1 cellular context compared by ENCODE assay signal in the genomic region with DNA sequence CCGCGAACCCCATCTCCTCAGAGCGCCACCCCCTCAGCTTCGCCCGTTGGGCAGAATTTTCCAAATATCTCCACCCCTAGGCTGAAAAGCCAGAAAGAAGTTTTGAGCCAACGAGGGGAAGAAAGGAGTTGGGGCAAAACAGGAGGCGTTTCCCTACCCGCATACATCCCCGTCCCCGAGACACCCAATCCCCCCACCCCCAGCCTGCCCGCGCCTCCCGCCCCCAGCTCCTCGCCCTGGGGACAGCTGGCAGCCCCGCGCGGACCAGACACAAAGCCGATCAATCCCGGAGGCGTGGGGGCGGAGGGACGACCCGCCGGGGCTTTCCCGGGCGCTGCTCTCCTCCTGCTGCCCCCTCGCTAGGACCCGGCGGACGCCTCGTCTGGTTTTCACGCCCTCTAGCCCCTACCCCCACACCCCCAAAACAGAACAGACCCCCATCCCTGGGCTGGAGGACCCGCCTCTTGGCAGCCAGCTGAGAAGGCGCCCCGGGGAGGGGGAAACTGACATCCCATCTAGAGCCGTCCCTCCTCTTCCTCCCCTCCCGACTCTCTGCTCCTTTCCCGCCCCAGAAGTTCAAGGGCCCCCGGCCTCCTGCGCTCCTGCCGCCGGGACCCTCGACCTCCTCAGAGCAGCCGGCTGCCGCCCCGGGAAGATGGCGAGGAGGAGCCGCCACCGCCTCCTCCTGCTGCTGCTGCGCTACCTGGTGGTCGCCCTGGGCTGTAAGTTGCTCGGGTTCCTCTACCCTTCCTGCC.
TF ChIP-seq lines count a peak whose summit lies in the region.

JAM2 (plus strand) TSS at position 92 of the 755 bp plus-strand sequence; CDS start at position 656, 564 bp downstream.

TF ChIP-seq in HepG2, 621 proteins besides CTCF, POLR2A, EP300 and RAD21 (continued from another document):
- peak; percentile 35; the same call in 1 of the 2 replicates for TF ChIP-seq ZNF687 (CRISPR knock-in tag; IDR thresholded peaks at IDR 0.05)
- TF ChIP-seq ZBTB7B (CRISPR knock-in tag; IDR thresholded peaks at IDR 0.05), result 0 out of 2 replicates have a peak, but pooled peaks have one; percentile 25
